ENCODE assay signal across 1 cellular context in the genomic region with DNA sequence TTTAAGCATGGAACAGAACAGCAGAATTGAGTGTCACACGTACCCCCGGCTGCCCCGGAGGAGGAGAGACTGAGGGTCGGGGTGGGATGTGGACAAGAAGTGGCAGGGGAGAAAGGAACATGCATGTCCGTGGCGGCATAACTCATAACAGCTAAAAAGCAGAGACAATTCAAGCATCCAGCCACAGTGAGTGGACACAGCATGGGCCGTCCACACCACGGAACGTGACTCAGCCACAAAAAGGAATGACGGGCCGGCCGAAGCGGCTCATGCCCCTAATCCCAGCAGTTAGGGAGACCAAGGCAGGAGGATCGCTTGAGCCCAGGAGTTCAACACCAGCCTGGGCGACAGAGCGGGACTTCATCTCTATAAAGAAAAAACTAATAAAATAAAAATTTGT.
TF ChIP-seq lines count a peak whose summit lies in the region.

No MANE protein-coding gene starts in this region.

TF ChIP-seq in SK-N-SH, 30 proteins besides CTCF, POLR2A, EP300 and RAD21:
- TF ChIP-seq RFX5 (IDR thresholded peaks at IDR 0.05; ENCODE audit: low read length) (no peak), JUND (IDR thresholded peaks at IDR 0.05) (no peak), GATA2 (CRISPR knock-in tag; IDR thresholded peaks at IDR 0.05) (no peak), USF2 (IDR thresholded peaks at IDR 0.05; ENCODE audit: borderline replicate concordance, low read depth, low read length) (no peak), EZH2phosphoT487 (IDR thresholded peaks at IDR 0.05; ENCODE audit: borderline replicate concordance, low read depth) (no peak), PBX3 (IDR thresholded peaks at IDR 0.05) (no peak), RXRA (IDR thresholded peaks at IDR 0.05; ENCODE audit: borderline replicate concordance, low read depth) (no peak)
